In genomic region chr13:42392180-42392579, GRCh38 we compare ENCODE assay signal across 21 cellular contexts.
DNase-seq lines count a peak whose midpoint lies in the region; ATAC-seq and TF ChIP-seq lines count a peak whose summit lies in the region.
"Had no signal": no experiment of that assay in that cellular context is flagged by ENCODE, and none has a peak within 500 bp of the region (broad histone marks: within the 10 kb centered on the region; RNA-seq: fewer than 3 reads in every experiment).

No MANE protein-coding gene starts in this region.

- in situ Hi-C loops in GM13977 (cut with MboI; ENCODE audit: low pct_unique_long_range_greater_than_20kb, low sequenced_read_pairs, unreplicated experiment), result no loop called here

- TF ChIP-seq CTCF in DND-41 (IDR thresholded peaks at IDR 0.05; ENCODE audit: borderline replicate concordance, extremely low read depth, low read length, poor library complexity, severe bottlenecking) (no peak), HFFc6 (IDR thresholded peaks at IDR 0.05) (no peak), GM13977 (IDR thresholded peaks at IDR 0.05; ENCODE audit: extremely low read depth, insufficient read depth, missing control alignments) (no peak)

- H3K4me1 Mint-ChIP-seq in natural killer cell treated with Interleukin-12 subunit alpha and Interleukin-12 subunit beta and Interleukin-15 and Interleukin-18, amount 100 ng/mL, for 72 hours (ENCODE audit: low read depth in 2 of 2), result peaks cover 59 to 61% of the 10 kb centered on the region in 2 donors
- H3K4me1 Mint-ChIP-seq in HFFc6 (ENCODE audit: low read depth), result no peaks in the 10 kb centered on the region

- H3K36me3 Mint-ChIP-seq in activated naive CD4-positive, alpha-beta T cell treated with anti-CD3 and anti-CD28 coated beads, Interleukin-2, amount 50 U/mL, for 72 hours, result peaks cover 17 to 42% of the 10 kb centered on the region in 2 donors
- H3K36me3 Mint-ChIP-seq in natural killer cell treated with Interleukin-12 subunit alpha and Interleukin-12 subunit beta and Interleukin-15 and Interleukin-18, amount 100 ng/mL, for 72 hours, result no peaks in the 10 kb centered on the region
- no peaks in the 10 kb centered on the region for H3K36me3 Mint-ChIP-seq in HFFc6 (ENCODE audit: low read depth)
- H3K36me3 Mint-ChIP-seq: type B pancreatic cell had no signal

- peaks cover 75% of the 10 kb centered on the region for H3K4me1 ChIP-seq in DND-41 (ENCODE audit: insufficient read depth, low read length)
- H3K4me1 ChIP-seq: BE2C had no signal

- H2AFZ ChIP-seq in DND-41 (ENCODE audit: low read depth, low read length), result no peak overlapping the region

- H3K27me3 ChIP-seq in DND-41 (ENCODE audit: insufficient read depth, low read length, poor library complexity), result no peaks in the 10 kb centered on the region
- H3K27me3 ChIP-seq: ovary, spleen had no signal

- peak; percentile 63 for DNase-seq in activated CD8-positive, alpha-beta memory T cell treated with anti-CD3 and anti-CD28 coated beads for 24 hours
- no peak for DNase-seq in activated CD8-positive, alpha-beta memory T cell treated with anti-CD3 and anti-CD28 coated beads, Interleukin-2, amount 50 U/mL, for 4 hours
- DNase-seq in DND-41 (peak; percentile 20), HFFc6 (no peak), GM13977 (ENCODE audit: low spot score) (no peak)
- no peak for DNase-seq in activated naive CD4-positive, alpha-beta T cell treated with anti-CD3 and anti-CD28 coated beads, Interleukin-2, amount 50 U/mL, for 72 hours (ENCODE audit: low spot score in 2 of 2)
- no peak for DNase-seq in natural killer cell treated with Interleukin-12 subunit alpha and Interleukin-12 subunit beta and Interleukin-15 and Interleukin-18, amount 100 ng/mL, for 72 hours (ENCODE audit: low spot score)
- DNase-seq: BE2C; Calu3; dorsolateral prefrontal cortex; left cardiac atrium; mesendoderm; NCI-H524; NK-92 treated with Interleukin-12 subunit alpha and Interleukin-12 subunit beta, amount 100 ng/mL, for 24 hours; ovary; SIG-M5; spleen had no signal

- peak overlapping the region; percentile 74 for H3K4me3 Mint-ChIP-seq in natural killer cell treated with Interleukin-12 subunit alpha and Interleukin-12 subunit beta and Interleukin-15 and Interleukin-18, amount 100 ng/mL, for 72 hours
- no peak overlapping the region for H3K4me3 Mint-ChIP-seq in HFFc6
- H3K4me3 Mint-ChIP-seq: type B pancreatic cell had no signal

- peak overlapping the region; percentile 27 for H3K9ac ChIP-seq in DND-41 (ENCODE audit: low read depth, low read length)

- peaks cover 0 to 9% of the 10 kb centered on the region in 2 donors for H3K27me3 Mint-ChIP-seq in natural killer cell treated with Interleukin-12 subunit alpha and Interleukin-12 subunit beta and Interleukin-15 and Interleukin-18, amount 100 ng/mL, for 72 hours
- peaks cover 4% of the 10 kb centered on the region for H3K27me3 Mint-ChIP-seq in HFFc6 (ENCODE audit: insufficient read depth)

- H3K9me3 ChIP-seq in DND-41 (ENCODE audit: insufficient read depth, low read length, severe bottlenecking), result no peaks in the 10 kb centered on the region
- H3K9me3 ChIP-seq: BE2C, ovary, spleen had no signal

- H3K27ac Mint-ChIP-seq in activated naive CD4-positive, alpha-beta T cell treated with anti-CD3 and anti-CD28 coated beads, Interleukin-2, amount 50 U/mL, for 72 hours, result peak overlapping the region; percentile 98 to 99
- H3K27ac Mint-ChIP-seq in natural killer cell treated with Interleukin-12 subunit alpha and Interleukin-12 subunit beta and Interleukin-15 and Interleukin-18, amount 100 ng/mL, for 72 hours, result peak overlapping the region; percentile 83 to 84
- H3K27ac Mint-ChIP-seq in HFFc6, result no peak overlapping the region
- H3K27ac Mint-ChIP-seq: type B pancreatic cell had no signal

- ATAC-seq in DND-41 (ENCODE audit: insufficient read depth, low read depth), result no peak
- no peak for ATAC-seq in activated naive CD4-positive, alpha-beta T cell treated with anti-CD3 and anti-CD28 coated beads, Interleukin-2, amount 50 U/mL, for 72 hours
- no peak for ATAC-seq in natural killer cell treated with Interleukin-12 subunit alpha and Interleukin-12 subunit beta and Interleukin-15 and Interleukin-18, amount 100 ng/mL, for 72 hours
- ATAC-seq in HG03469 (IDR thresholded peaks at IDR 0.05; ENCODE audit: unreplicated experiment), result no peak
- ATAC-seq: HepG2 had no signal

- H3K9me3 Mint-ChIP-seq in activated naive CD4-positive, alpha-beta T cell treated with anti-CD3 and anti-CD28 coated beads, Interleukin-2, amount 50 U/mL, for 72 hours, result peaks cover 0 to under 1% of the 10 kb centered on the region in 2 donors
- H3K9me3 Mint-ChIP-seq in natural killer cell treated with Interleukin-12 subunit alpha and Interleukin-12 subunit beta and Interleukin-15 and Interleukin-18, amount 100 ng/mL, for 72 hours, result peaks cover 6% of the 10 kb centered on the region
- H3K9me3 Mint-ChIP-seq in HFFc6, result no peaks in the 10 kb centered on the region; the same call in 1 of the 2 replicates

- H3K27ac ChIP-seq in DND-41 (ENCODE audit: low read length), result peak overlapping the region; percentile 97
- H3K27ac ChIP-seq: dorsolateral prefrontal cortex, HL-60, ovary had no signal

- no peaks in the 10 kb centered on the region for H4K20me1 ChIP-seq in DND-41 (ENCODE audit: insufficient read depth, low read length)

- H3K79me2 ChIP-seq in DND-41 (ENCODE audit: insufficient read depth, low read length), result no peaks in the 10 kb centered on the region

- H3K4me2 ChIP-seq in DND-41 (ENCODE audit: insufficient read depth, low read length), result peak overlapping the region; percentile 50

- no peaks in the 10 kb centered on the region for H3K36me3 ChIP-seq in DND-41 (ENCODE audit: insufficient read depth, low read length)
- H3K36me3 ChIP-seq: BE2C, ovary, spleen had no signal

- peak overlapping the region in 1 of 2 experiments; percentile 1; a peak in 1 of 4 replicates for H3K4me3 ChIP-seq in DND-41 (ENCODE audit: low read depth in 1 of 2, low read length in 2 of 2)
- H3K4me3 ChIP-seq: dorsolateral prefrontal cortex, ovary, spleen had no signal

Comparison
In these comparisons a context has a peak if more than half of its experiments do, and no peak if none do; other contexts are left out.
1. DNase-seq: peak in activated CD8-positive, alpha-beta memory T cell treated with anti-CD3 and anti-CD28 coated beads for 24 hours (single experiment) and DND-41 (single experiment); none in activated CD8-positive, alpha-beta memory T cell treated with anti-CD3 and anti-CD28 coated beads, Interleukin-2, amount 50 U/mL, for 4 hours (single experiment), activated naive CD4-positive, alpha-beta T cell treated with anti-CD3 and anti-CD28 coated beads, Interleukin-2, amount 50 U/mL, for 72 hours (0 of 2), natural killer cell treated with Interleukin-12 subunit alpha and Interleukin-12 subunit beta and Interleukin-15 and Interleukin-18, amount 100 ng/mL, for 72 hours (single experiment), HFFc6 (single experiment) and GM13977 (single experiment).